In genomic region chr4:16329797-16330134, GRCh38 we compare ENCODE assay signal across 1 cellular context.
TF ChIP-seq lines count a peak whose summit lies in the region.

No MANE protein-coding gene starts in this region.

TF ChIP-seq in HepG2, 621 proteins besides CTCF, POLR2A, EP300 and RAD21 (continued from another document):
- no peak for TF ChIP-seq TFE3 (CRISPR knock-in tag; IDR thresholded peaks at IDR 0.05)
- TF ChIP-seq ZFP90 (CRISPR knock-in tag; IDR thresholded peaks at IDR 0.05; ENCODE audit: borderline replicate concordance): no peak
- TF ChIP-seq ZBTB38 (CRISPR knock-in tag; IDR thresholded peaks at IDR 0.05): no peak
TF ChIP-seq in HepG2: peak in this region for 2.
